Comparison of ENCODE assay signal across 8 cellular contexts in genomic region chr3:187738089-187738399, GRCh38. TPM values are rescaled to one million over a fixed set of nuclear protein-coding genes. Genes with fewer than 3 reads are reported as not detected.
DNase-seq lines count a peak whose midpoint lies in the region; ATAC-seq and TF ChIP-seq lines count a peak whose summit lies in the region.

No MANE protein-coding gene starts in this region.

- H3K4me2 ChIP-seq in neural cell (ENCODE audit: low read length) = peak overlapping the region; percentile 37

- DNase-seq in BJ (ENCODE audit: low read depth) = no peak
- DNase-seq in NB4 (ENCODE audit: low read depth) = no peak
- DNase-seq in effector memory CD8-positive, alpha-beta T cell = no peak
- DNase-seq in NCI-H526 treated with DMSO at 0.1 percent for 48 hours (lab: John Stamatoyannopoulos, UW) = no peak
- no peak for DNase-seq in kidney glomerular epithelial cell (lab: John Stamatoyannopoulos, UW)

- no peak overlapping the region for H3K9ac ChIP-seq in neural cell (ENCODE audit: low read length)

- H3K27me3 ChIP-seq in BJ (ENCODE audit: control insufficient read depth, insufficient read depth, low read length) (no peaks in the 10 kb centered on the region), neural cell (ENCODE audit: insufficient read depth, low read depth, low read length) (peaks cover 56% of the 10 kb centered on the region)

- no peak for TF ChIP-seq RAD21 in neural cell (conservative IDR thresholded peaks at IDR 0.05)

- H3K36me3 ChIP-seq in BJ (ENCODE audit: control insufficient read depth, insufficient read depth, low read length) (peaks cover 6% of the 10 kb centered on the region), neural cell (ENCODE audit: insufficient read depth, low read length) (no peaks in the 10 kb centered on the region)

- TF ChIP-seq CTCF in BJ (IDR thresholded peaks at IDR 0.05; ENCODE audit: insufficient read depth, low read depth, low read length) (no peak), NB4 (IDR thresholded peaks at IDR 0.05; ENCODE audit: low read depth, low read length) (no peak), neural cell (IDR thresholded peaks at IDR 0.05; ENCODE audit: poor library complexity, severe bottlenecking) (no peak)

- no peak for TF ChIP-seq EP300 in neural cell (conservative IDR thresholded peaks at IDR 0.05; ENCODE audit: poor library complexity, severe bottlenecking)

- no peak overlapping the region for H3K27ac ChIP-seq in neural cell (ENCODE audit: low read length)

- H4K20me1 ChIP-seq in neural cell (ENCODE audit: insufficient read depth) = no peaks in the 10 kb centered on the region

- no peak overlapping the region for H2AFZ ChIP-seq in neural cell (ENCODE audit: low read depth, low read length)

- peaks cover 64% of the 10 kb centered on the region for H3K36me3 Mint-ChIP-seq in effector memory CD8-positive, alpha-beta T cell (ENCODE audit: insufficient read depth)

- H3K79me2 ChIP-seq in neural cell (replicated peaks; ENCODE audit: insufficient read depth, low read length) = peaks cover 17% of the 10 kb centered on the region

- no peak for ATAC-seq in effector memory CD8-positive, alpha-beta T cell (replicated peaks)
- no peak for ATAC-seq in GM18498 (IDR thresholded peaks at IDR 0.05; ENCODE audit: unreplicated experiment)
- no peak for ATAC-seq in HG03139 (IDR thresholded peaks at IDR 0.05; ENCODE audit: unreplicated experiment)

- no peaks in the 10 kb centered on the region for H3K9me3 ChIP-seq in neural cell (ENCODE audit: low read length)

- peak overlapping the region; percentile 98 to 99 for H3K27ac Mint-ChIP-seq in effector memory CD8-positive, alpha-beta T cell

- H3K4me1 Mint-ChIP-seq in effector memory CD8-positive, alpha-beta T cell (ENCODE audit: low read depth in 2 of 2) = peaks cover 44 to 53% of the 10 kb centered on the region in 2 donors

- H3K27me3 Mint-ChIP-seq in effector memory CD8-positive, alpha-beta T cell = no peaks in the 10 kb centered on the region

- POLR2A ChIA-PET in BJ (lab: Charles Lee) = no interaction called here

- H3K4me3 Mint-ChIP-seq in effector memory CD8-positive, alpha-beta T cell = peak overlapping the region; percentile 97 to 99

- CTCF ChIA-PET in BJ (lab: Yijun Ruan, JAX) = interaction anchor here (1.0 to 5.6 kb wide), 20 partner anchors 11 to 1412 kb away, joined by 3 to 250 read pairs (median 4); partner anchors contain the start of gene RTP2

- peak overlapping the region; percentile 45 for H3K4me3 ChIP-seq in BJ (ENCODE audit: low read depth, low read length)
- peak overlapping the region; percentile 28 for H3K4me3 ChIP-seq in NB4 (ENCODE audit: low read depth, low read length)
- peak overlapping the region; percentile 67 for H3K4me3 ChIP-seq in neural cell (ENCODE audit: low read length)

- H3K9me2 ChIP-seq in neural cell (ENCODE audit: insufficient read depth, low read length) = no peaks in the 10 kb centered on the region

- no peaks in the 10 kb centered on the region for H3K9me3 Mint-ChIP-seq in effector memory CD8-positive, alpha-beta T cell

- no peaks in the 10 kb centered on the region for H3F3A ChIP-seq in neural cell (ENCODE audit: insufficient read depth, low read length, poor library complexity, severe bottlenecking)

- no peak for TF ChIP-seq POLR2A in NB4 (IDR thresholded peaks at IDR 0.05; ENCODE audit: extremely low read depth, insufficient read length)

TF ChIP-seq in neural cell, 6 proteins besides CTCF, POLR2A, EP300 and RAD21:
- TF ChIP-seq EZH2 (IDR thresholded peaks at IDR 0.05; ENCODE audit: borderline replicate concordance, insufficient read depth, low read length, poor library complexity, severe bottlenecking) = no peak
- no peak for TF ChIP-seq MXI1 (conservative IDR thresholded peaks at IDR 0.05; ENCODE audit: poor library complexity, severe bottlenecking)
- TF ChIP-seq TAF1 (IDR thresholded peaks at IDR 0.05; ENCODE audit: low read depth) = no peak

RNA-seq across cellular contexts. Expression of gene BCL6, which starts 7.2 kb away (rescaled TPM):
- polyA plus RNA-seq in BJ (2011; rRNA removed) = 14.1 and 17.4 TPM in 2 replicates
- polyA minus RNA-seq in BJ (2011; rRNA and poly(A)+ RNA removed) = 32.3 and 36.7 TPM in 2 replicates
- 4.3 and 5.2 TPM in 2 replicates for polyA plus RNA-seq in neural cell
- 4.1 and 6.1 TPM in 2 replicates for polyA minus RNA-seq in neural cell

RNA-seq across cellular contexts. Expression of gene RTP2, which starts 35.7 kb away (rescaled TPM):
- polyA plus RNA-seq in BJ (2011; rRNA removed) (not detected in 2 replicates), neural cell (not detected in 2 replicates)
- polyA minus RNA-seq in BJ (2011; rRNA and poly(A)+ RNA removed) = not detected in 2 replicates
- not detected in 2 replicates for polyA minus RNA-seq in neural cell
